12 cellular contexts compared by ENCODE assay signal in genomic region chr13:98959775-98960325, GRCh38. TPM values are rescaled to one million over a fixed set of nuclear protein-coding genes. Genes with fewer than 3 reads are reported as not detected.
DNase-seq lines count a peak whose midpoint lies in the region; ATAC-seq and TF ChIP-seq lines count a peak whose summit lies in the region.
"Had no signal": no experiment of that assay in that cellular context is flagged by ENCODE, and none has a peak within 500 bp of the region (broad histone marks: within the 10 kb centered on the region; RNA-seq: fewer than 3 reads in every experiment).

No MANE protein-coding gene starts in this region.

- TF ChIP-seq CTCF in DND-41 (IDR thresholded peaks at IDR 0.05; ENCODE audit: borderline replicate concordance, extremely low read depth, low read length, poor library complexity, severe bottlenecking): no peak
- TF ChIP-seq CTCF in gastrocnemius medialis (IDR thresholded peaks at IDR 0.05 in 4 of 5, conservative IDR thresholded peaks at IDR 0.05 in 1 of 5): no peak

- intact Hi-C loops in gastrocnemius medialis (cut with DNase I; ENCODE audit: low total_unique reads): no loop called here

- no peaks in the 10 kb centered on the region for H3K36me3 ChIP-seq in DND-41 (ENCODE audit: insufficient read depth, low read length)
- no peaks in the 10 kb centered on the region for H3K36me3 ChIP-seq in gastrocnemius medialis
- H3K36me3 ChIP-seq: SJSA1 had no signal

- no peak overlapping the region for H2AFZ ChIP-seq in DND-41 (ENCODE audit: low read depth, low read length)

- DNase-seq in DND-41 (no peak), NCI-H1694 treated with DMSO at 0.1 percent for 48 hours (lab: John Stamatoyannopoulos, UW) (peak; percentile 91), dermis blood vessel endothelial cell (peak; percentile 34), gastrocnemius medialis (no peak), ureter (ENCODE audit: low spot score) (no peak), erythroblast (lab: John Stamatoyannopoulos, UW) (no peak), Kasumi-1 (lab: John Stamatoyannopoulos, UW) (no peak)
- DNase-seq: activated naive CD4-positive, alpha-beta T cell treated with anti-CD3 and anti-CD28 coated beads for 36 hours; body of pancreas; effector CD8-positive, alpha-beta T cell; kidney had no signal

- TF ChIP-seq POLR2A in gastrocnemius medialis (IDR thresholded peaks at IDR 0.05) (no peak), erythroblast (IDR thresholded peaks at IDR 0.05; ENCODE audit: low read length) (no peak)

- H3K79me2 ChIP-seq in DND-41 (ENCODE audit: insufficient read depth, low read length): peaks cover 4% of the 10 kb centered on the region; the same call in 1 of the 2 replicates

- no peaks in the 10 kb centered on the region for H4K20me1 ChIP-seq in DND-41 (ENCODE audit: insufficient read depth, low read length)

- H3K4me3 ChIP-seq in DND-41 (ENCODE audit: low read depth in 1 of 2, low read length in 2 of 2) (no peak overlapping the region), gastrocnemius medialis (no peak overlapping the region)
- H3K4me3 ChIP-seq: body of pancreas, SJSA1 had no signal

- no peaks in the 10 kb centered on the region for H3K27me3 ChIP-seq in DND-41 (ENCODE audit: insufficient read depth, low read length, poor library complexity)
- no peaks in the 10 kb centered on the region for H3K27me3 ChIP-seq in gastrocnemius medialis
- H3K27me3 ChIP-seq: body of pancreas, SJSA1 had no signal

- H3K27ac ChIP-seq in DND-41 (ENCODE audit: low read length) (no peak overlapping the region), gastrocnemius medialis (peak overlapping the region; percentile 36 to 70 (median 58))
- H3K27ac ChIP-seq: body of pancreas, SJSA1 had no signal

- in situ Hi-C loops in gastrocnemius medialis (cut with MboI; ENCODE audit: low sequenced_read_pairs in 4 of 4): no loop called here

- ATAC-seq in DND-41 (ENCODE audit: insufficient read depth, low read depth): 0 out of 3 replicates have a peak, but pooled peaks have one; percentile 22
- ATAC-seq in gastrocnemius medialis: no peak
- ATAC-seq: body of pancreas had no signal

- H3K9me3 ChIP-seq in DND-41 (ENCODE audit: insufficient read depth, low read length, severe bottlenecking) (no peaks in the 10 kb centered on the region), gastrocnemius medialis (no peaks in the 10 kb centered on the region)
- H3K9me3 ChIP-seq: body of pancreas, SJSA1 had no signal

- H3K4me1 ChIP-seq in DND-41 (ENCODE audit: insufficient read depth, low read length) (peaks cover 9% of the 10 kb centered on the region; the same call in 1 of the 2 replicates), gastrocnemius medialis (peaks cover 3 to 47% of the 10 kb centered on the region in 2 donors)

- no peak overlapping the region for H3K4me2 ChIP-seq in DND-41 (ENCODE audit: insufficient read depth, low read length)

- no peak overlapping the region for H3K9ac ChIP-seq in DND-41 (ENCODE audit: low read depth, low read length)

RNA-seq across cellular contexts. Expression of gene DOCK9, which starts 18.0 kb away (rescaled TPM):
- total RNA-seq in dermis blood vessel endothelial cell (556 and 666 TPM in 2 replicates), gastrocnemius medialis (10 to 100 TPM; 31.4 to 46.7 (median 45.6) TPM), ureter (108 TPM)

Comparison
In these comparisons a context has a peak if more than half of its experiments do, and no peak if none do; other contexts are left out.
1. DNase-seq: peak in NCI-H1694 treated with DMSO at 0.1 percent for 48 hours (single experiment) and dermis blood vessel endothelial cell (single experiment); none in DND-41 (single experiment), gastrocnemius medialis (0 of 2), ureter (single experiment), erythroblast (0 of 2) and Kasumi-1 (0 of 2).